16 cellular contexts compared by ENCODE assay signal in genomic region chr7:33760834-33761233, GRCh38.
"Had no signal": no experiment of that assay in that cellular context is flagged by ENCODE, and none has a peak within 500 bp of the region (broad histone marks: within the 10 kb centered on the region; RNA-seq: fewer than 3 reads in every experiment).

No MANE protein-coding gene starts in this region.

- H3K4me3 ChIP-seq: ascending aorta, dorsolateral prefrontal cortex, esophagus squamous epithelium, neural progenitor cell, pancreas, skin epidermis, stomach had no signal

- H3K27me3 Mint-ChIP-seq: activated CD4-positive, alpha-beta memory T cell treated with anti-CD3 and anti-CD28 coated beads for 36 hours; activated naive CD8-positive, alpha-beta T cell treated with anti-CD3 and anti-CD28 coated beads, Interleukin-2, amount 10 ng/mL, durations not matched to agents 7 days and 5 days; T-helper 17 cell had no signal

- H3K4me1 ChIP-seq: foreskin keratinocyte had no signal

- H3K9me3 Mint-ChIP-seq: activated CD4-positive, alpha-beta memory T cell treated with anti-CD3 and anti-CD28 coated beads for 36 hours; activated naive CD8-positive, alpha-beta T cell treated with anti-CD3 and anti-CD28 coated beads, Interleukin-2, amount 10 ng/mL, durations not matched to agents 7 days and 5 days; activated T-cell treated with anti-CD3 and anti-CD28 coated beads, Interleukin-2, amount 50 U/mL, for 4 hours; neural progenitor cell had no signal

- H3K27me3 ChIP-seq: ascending aorta, dorsolateral prefrontal cortex, esophagus squamous epithelium, neural progenitor cell, pancreas, stomach had no signal

- H3K36me3 ChIP-seq: ascending aorta, esophagus squamous epithelium, neural progenitor cell, pancreas, stomach had no signal

- H3K27ac Mint-ChIP-seq: activated CD4-positive, alpha-beta memory T cell treated with anti-CD3 and anti-CD28 coated beads for 36 hours; activated naive CD8-positive, alpha-beta T cell treated with anti-CD3 and anti-CD28 coated beads, Interleukin-2, amount 10 ng/mL, durations not matched to agents 7 days and 5 days; neural progenitor cell; T-helper 17 cell had no signal

- H3K9me3 ChIP-seq: ascending aorta, esophagus squamous epithelium, pancreas, stomach had no signal

- H3K4me1 Mint-ChIP-seq: activated naive CD8-positive, alpha-beta T cell treated with anti-CD3 and anti-CD28 coated beads, Interleukin-2, amount 10 ng/mL, durations not matched to agents 7 days and 5 days had no signal

- H3K27ac ChIP-seq: ascending aorta, dorsolateral prefrontal cortex, esophagus squamous epithelium, foreskin keratinocyte, neural progenitor cell, pancreas, skin epidermis, stomach had no signal

- H3K36me3 Mint-ChIP-seq: activated CD4-positive, alpha-beta memory T cell treated with anti-CD3 and anti-CD28 coated beads for 36 hours; activated naive CD8-positive, alpha-beta T cell treated with anti-CD3 and anti-CD28 coated beads, Interleukin-2, amount 10 ng/mL, durations not matched to agents 7 days and 5 days; neural progenitor cell had no signal

- DNase-seq: activated CD4-positive, alpha-beta memory T cell treated with anti-CD3 and anti-CD28 coated beads for 36 hours; activated CD4-positive, alpha-beta T cell treated with anti-CD3 and anti-CD28 coated beads for 1 hour; activated gamma-delta T cell; activated naive CD8-positive, alpha-beta T cell treated with anti-CD3 and anti-CD28 coated beads, Interleukin-2, amount 10 ng/mL, durations not matched to agents 7 days and 5 days; activated T-cell treated with anti-CD3 and anti-CD28 coated beads, Interleukin-2, amount 50 U/mL, for 4 hours; dorsolateral prefrontal cortex; esophagus squamous epithelium; foreskin keratinocyte; head of caudate nucleus; left colon; pancreas; stomach; T-helper 17 cell had no signal

- H3K4me3 Mint-ChIP-seq: activated CD4-positive, alpha-beta memory T cell treated with anti-CD3 and anti-CD28 coated beads for 36 hours; activated naive CD8-positive, alpha-beta T cell treated with anti-CD3 and anti-CD28 coated beads, Interleukin-2, amount 10 ng/mL, durations not matched to agents 7 days and 5 days; activated T-cell treated with anti-CD3 and anti-CD28 coated beads, Interleukin-2, amount 50 U/mL, for 4 hours; neural progenitor cell; T-helper 17 cell had no signal

- H3K9ac ChIP-seq: neural progenitor cell had no signal

- H2AFZ ChIP-seq: neural progenitor cell had no signal

- H3K4me2 ChIP-seq: neural progenitor cell had no signal
